ENCODE assay signal across 15 cellular contexts in genomic region chr3:86547697-86548096, GRCh38.
"Had no signal": no experiment of that assay in that cellular context is flagged by ENCODE, and none has a peak within 500 bp of the region (broad histone marks: within the 10 kb centered on the region; RNA-seq: fewer than 3 reads in every experiment).

No MANE protein-coding gene starts in this region.

- DNase-seq: activated CD4-positive, alpha-beta T cell treated with anti-CD3 and anti-CD28 coated beads, Interleukin-2, amount 50 U/mL, for 4 hours; activated naive CD4-positive, alpha-beta T cell treated with anti-CD3 and anti-CD28 coated beads, Interleukin-2, amount 50 U/mL, for 16 hours; activated T-cell treated with anti-CD3 and anti-CD28 coated beads, Interleukin-2, amount 50 U/mL, for 1 hour; body of pancreas; central memory CD4-positive, alpha-beta T cell; effector CD4-positive, alpha-beta T cell; foreskin melanocyte; heart right ventricle; left cardiac atrium; lower lobe of right lung; naive B cell; posterior cingulate gyrus; thyroid gland; uterus had no signal

- H3K27ac Mint-ChIP-seq: naive B cell had no signal

- H3K36me3 Mint-ChIP-seq: naive B cell had no signal

- H3K4me3 Mint-ChIP-seq: naive B cell had no signal

- ATAC-seq: activated CD4-positive, CD25-positive, alpha-beta regulatory T cell treated with anti-CD3 and anti-CD28 coated beads, Interleukin-2, amount 50 U/mL, for 24 hours; body of pancreas; heart right ventricle; left cardiac atrium; lower lobe of right lung had no signal

- H3K4me1 Mint-ChIP-seq: naive B cell had no signal

- H3K27me3 Mint-ChIP-seq: naive B cell had no signal
